In the genomic region with DNA sequence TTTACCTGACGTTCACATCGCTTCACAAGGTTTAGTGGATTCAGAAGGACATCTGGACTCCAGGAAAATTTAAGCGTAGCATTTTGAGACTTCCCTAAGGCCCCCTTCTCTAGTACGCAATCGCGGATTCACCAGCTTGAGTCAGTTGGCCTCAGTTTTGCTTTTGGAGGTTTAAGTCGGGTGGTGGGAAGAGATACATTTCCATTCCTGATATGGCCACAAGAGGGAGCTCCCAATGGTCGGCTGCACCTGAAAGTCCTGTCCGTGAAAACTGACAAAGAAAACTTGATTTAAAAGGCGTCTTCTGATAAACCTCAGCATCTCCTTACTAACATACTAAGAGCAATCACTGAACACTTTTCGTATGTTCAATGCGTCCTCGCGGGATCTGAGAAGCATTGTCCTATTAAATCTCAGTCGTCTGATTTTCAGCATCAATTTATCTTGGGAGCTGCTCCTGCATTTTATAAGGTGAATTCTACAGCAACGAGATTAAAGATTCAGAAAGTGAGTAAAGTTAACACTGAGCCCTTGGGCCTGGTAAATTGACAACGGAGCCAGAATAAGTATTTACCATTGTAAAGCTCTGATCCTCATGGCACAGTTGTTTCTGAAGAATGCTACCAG, we compare ENCODE assay signal across 7 cellular contexts. TPM values are rescaled to one million over a fixed set of nuclear protein-coding genes. Genes with fewer than 3 reads are reported as not detected.
DNase-seq lines count a peak whose midpoint lies in the region; ATAC-seq and TF ChIP-seq lines count a peak whose summit lies in the region.

No MANE protein-coding gene starts in this region.

- H3K27ac Mint-ChIP-seq in activated CD8-positive, alpha-beta memory T cell treated with anti-CD3 and anti-CD28 coated beads, Interleukin-2, amount 10 ng/mL, durations not matched to agents 7 days and 5 days = no peak overlapping the region

- peak; percentile 76 for DNase-seq in NCI-H82 (lab: John Stamatoyannopoulos, UW)
- peak; percentile 59 for DNase-seq in activated CD8-positive, alpha-beta memory T cell treated with anti-CD3 and anti-CD28 coated beads, Interleukin-2, amount 10 ng/mL, durations not matched to agents 7 days and 5 days
- no peak for DNase-seq in epithelial cell of proximal tubule (ENCODE audit: low read depth)
- DNase-seq in stimulated activated naive CD4-positive, alpha-beta T cell treated with Interleukin-2 at 50 U/mL for 16 hours (lab: John Stamatoyannopoulos, UW) = peak; percentile 19

- H3K36me3 Mint-ChIP-seq in activated CD8-positive, alpha-beta memory T cell treated with anti-CD3 and anti-CD28 coated beads, Interleukin-2, amount 10 ng/mL, durations not matched to agents 7 days and 5 days = no peaks in the 10 kb centered on the region

- H3K9me3 Mint-ChIP-seq in activated CD8-positive, alpha-beta memory T cell treated with anti-CD3 and anti-CD28 coated beads, Interleukin-2, amount 10 ng/mL, durations not matched to agents 7 days and 5 days (ENCODE audit: low read depth) = no peaks in the 10 kb centered on the region

- H3K4me1 Mint-ChIP-seq in activated CD8-positive, alpha-beta memory T cell treated with anti-CD3 and anti-CD28 coated beads, Interleukin-2, amount 10 ng/mL, durations not matched to agents 7 days and 5 days = peaks cover 9% of the 10 kb centered on the region

- CTCF ChIA-PET in activated CD8-positive, alpha-beta memory T cell treated with anti-CD3 and anti-CD28 coated beads, Interleukin-2, amount 10 ng/mL, durations not matched to agents 7 days and 5 days (lab: Charles Lee) = interaction anchor here (0.7 to 3.6 kb wide), 19 partner anchors 8 to 788 kb away, joined by 3 to 24 read pairs (median 3); a partner anchor contains a TSS

- H3K9me3 ChIP-seq in muscle layer of duodenum (ENCODE audit: control insufficient read depth in 1 of 2, low read length in 2 of 2) = no peaks in the 10 kb centered on the region

- peaks cover 10% of the 10 kb centered on the region for H3K27me3 Mint-ChIP-seq in activated CD8-positive, alpha-beta memory T cell treated with anti-CD3 and anti-CD28 coated beads, Interleukin-2, amount 10 ng/mL, durations not matched to agents 7 days and 5 days

- H3K36me3 ChIP-seq in muscle layer of duodenum (ENCODE audit: control insufficient read depth in 1 of 2, insufficient read depth in 2 of 2, low read length in 2 of 2) = no peaks in the 10 kb centered on the region

- no peak overlapping the region for H3K4me3 Mint-ChIP-seq in activated CD8-positive, alpha-beta memory T cell treated with anti-CD3 and anti-CD28 coated beads, Interleukin-2, amount 10 ng/mL, durations not matched to agents 7 days and 5 days

- peak; percentile 60 for ATAC-seq in HG03066 (IDR thresholded peaks at IDR 0.05; ENCODE audit: low read depth, unreplicated experiment)
- ATAC-seq in activated CD8-positive, alpha-beta memory T cell treated with anti-CD3 and anti-CD28 coated beads, Interleukin-2, amount 10 ng/mL, durations not matched to agents 7 days and 5 days = peak; percentile 47

- H3K27ac ChIP-seq in muscle layer of duodenum (ENCODE audit: low read length) = peak overlapping the region; percentile 70

- H3K4me1 ChIP-seq in muscle layer of duodenum (ENCODE audit: control insufficient read depth in 1 of 2, insufficient read depth in 2 of 2, low read length in 2 of 2) = no peaks in the 10 kb centered on the region

- H3K27me3 ChIP-seq in muscle layer of duodenum (ENCODE audit: low read depth, low read length) = no peaks in the 10 kb centered on the region

- TF ChIP-seq CTCF in GM12872 (IDR thresholded peaks at IDR 0.05; ENCODE audit: insufficient read depth, low read depth, low read length) (peak; percentile 88), epithelial cell of proximal tubule (conservative IDR thresholded peaks at IDR 0.05; ENCODE audit: low read depth, low read length) (peak; percentile 95)

- no peak overlapping the region for H3K4me3 ChIP-seq in epithelial cell of proximal tubule (ENCODE audit: low read depth, low read length)
- H3K4me3 ChIP-seq in muscle layer of duodenum (ENCODE audit: low read depth in 1 of 2, low read length in 2 of 2) = peak overlapping the region; percentile 38 to 46

RNA-seq across cellular contexts. Expression of a gene that starts 50.6 kb away (rescaled TPM):
- not detected for total RNA-seq in activated CD8-positive, alpha-beta memory T cell treated with anti-CD3 and anti-CD28 coated beads, Interleukin-2, amount 10 ng/mL, durations not matched to agents 7 days and 5 days
- under 0.01 and 2.5 TPM in 2 replicates for total RNA-seq in epithelial cell of proximal tubule
